Comparison of ENCODE assay signal across 8 cellular contexts in genomic region chr21:33948951-33949444, GRCh38. TPM values are rescaled to one million over a fixed set of nuclear protein-coding genes. Genes with fewer than 3 reads are reported as not detected.
DNase-seq lines count a peak whose midpoint lies in the region; ATAC-seq and TF ChIP-seq lines count a peak whose summit lies in the region.

No MANE protein-coding gene starts in this region.

- ATAC-seq in gastroesophageal sphincter (no peak), GM19023 (IDR thresholded peaks at IDR 0.05; ENCODE audit: unreplicated experiment) (no peak)
- no peak for ATAC-seq in stimulated activated naive B cell treated with anti-CD40 and anti-IgM and Interleukin-4, amounts not matched to agents 10 μg/mL and 1 μg/mL and 100 μg/mL, for 72 hours (replicated peaks)

- peaks cover 42 to 58% of the 10 kb centered on the region in 2 donors for H3K4me1 Mint-ChIP-seq in stimulated activated naive B cell treated with anti-CD40 and anti-IgM and Interleukin-4, amounts not matched to agents 10 μg/mL and 1 μg/mL and 100 μg/mL, for 72 hours

- H3K4me1 ChIP-seq in gastroesophageal sphincter, result peaks cover 5 to 27% (median 16%) of the 10 kb centered on the region in 3 donors

- H3K9me3 Mint-ChIP-seq in stimulated activated naive B cell treated with anti-CD40 and anti-IgM and Interleukin-4, amounts not matched to agents 10 μg/mL and 1 μg/mL and 100 μg/mL, for 72 hours, result peaks cover 4 to 14% of the 10 kb centered on the region in 2 donors

- 0 out of 2 replicates have a peak overlapping the region, but pooled peaks have one; percentile 8 for H3K27ac ChIP-seq in SU-DHL-6 (ENCODE audit: low read depth, low read length)
- H3K27ac ChIP-seq in gastroesophageal sphincter, result peak overlapping the region in 3 of 4 donors; percentile 79 to 89 (median 80)

- peak overlapping the region; percentile 94 for H3K27ac Mint-ChIP-seq in stimulated activated naive B cell treated with anti-CD40 and anti-IgM and Interleukin-4, amounts not matched to agents 10 μg/mL and 1 μg/mL and 100 μg/mL, for 72 hours

- WGBS in gastroesophageal sphincter (ENCODE audit: low coverage in 1 of 2), 2 donors, result 14% methylated on average over 1 of the region's 9 CpGs; no CpG with 5 or more reads in 1 of the 2 donors

- H2AFZ ChIP-seq in SU-DHL-6 (ENCODE audit: low read depth, low read length, severe bottlenecking), result peak overlapping the region; percentile 72

- H3K27me3 ChIP-seq in SU-DHL-6 (ENCODE audit: low read length) (no peaks in the 10 kb centered on the region), gastroesophageal sphincter (no peaks in the 10 kb centered on the region)

- H3K36me3 ChIP-seq in SU-DHL-6 (ENCODE audit: low read length) (no peaks in the 10 kb centered on the region; the same call in 1 of the 2 replicates), gastroesophageal sphincter (no peaks in the 10 kb centered on the region)

- H3K36me3 Mint-ChIP-seq in stimulated activated naive B cell treated with anti-CD40 and anti-IgM and Interleukin-4, amounts not matched to agents 10 μg/mL and 1 μg/mL and 100 μg/mL, for 72 hours, result no peaks in the 10 kb centered on the region

- TF ChIP-seq CTCF in SU-DHL-6 (IDR thresholded peaks at IDR 0.05; ENCODE audit: insufficient read depth, low read length, poor library complexity, severe bottlenecking) (no peak), gastroesophageal sphincter (IDR thresholded peaks at IDR 0.05) (no peak)

- no peaks in the 10 kb centered on the region for H3K9me3 ChIP-seq in SU-DHL-6 (ENCODE audit: insufficient read depth, low read length)
- H3K9me3 ChIP-seq in gastroesophageal sphincter, result no peaks in the 10 kb centered on the region

- H3K4me3 ChIP-seq in SU-DHL-6 (ENCODE audit: insufficient read depth, low read length, poor library complexity, severe bottlenecking) (no peak overlapping the region), gastroesophageal sphincter (no peak overlapping the region)

- DNase-seq in DMS53 (lab: John Stamatoyannopoulos, UW) (peak; percentile 10), DMS53 treated with DMSO at 0.1 percent for 48 hours (lab: John Stamatoyannopoulos, UW; ENCODE audit: unreplicated experiment) (no peak), NCI-H524 treated with DMSO at 0.1 percent for 48 hours (lab: John Stamatoyannopoulos, UW) (no peak), erythroblast (lab: John Stamatoyannopoulos, UW) (no peak)
- no peak for DNase-seq in stimulated activated naive B cell treated with anti-CD40 and anti-IgM and Interleukin-4, amounts not matched to agents 10 μg/mL and 1 μg/mL and 100 μg/mL, for 72 hours

- no peaks in the 10 kb centered on the region for H3K9me2 ChIP-seq in SU-DHL-6 (replicated peaks; ENCODE audit: insufficient read depth, low read length)

- no peak overlapping the region for H3K9ac ChIP-seq in SU-DHL-6 (ENCODE audit: low read length)

- H3K79me2 ChIP-seq in SU-DHL-6 (ENCODE audit: insufficient read depth, low read length), result no peaks in the 10 kb centered on the region

- H3K4me3 Mint-ChIP-seq in stimulated activated naive B cell treated with anti-CD40 and anti-IgM and Interleukin-4, amounts not matched to agents 10 μg/mL and 1 μg/mL and 100 μg/mL, for 72 hours, result peak overlapping the region; percentile 71 to 77

- H4K20me1 ChIP-seq in SU-DHL-6 (ENCODE audit: low read depth, low read length), result no peaks in the 10 kb centered on the region

- no peaks in the 10 kb centered on the region for H3K27me3 Mint-ChIP-seq in stimulated activated naive B cell treated with anti-CD40 and anti-IgM and Interleukin-4, amounts not matched to agents 10 μg/mL and 1 μg/mL and 100 μg/mL, for 72 hours

- TF ChIP-seq EP300 in gastroesophageal sphincter (IDR thresholded peaks at IDR 0.05), result no peak

- peak overlapping the region; percentile 17 for H3K4me2 ChIP-seq in SU-DHL-6 (ENCODE audit: low read depth, low read length, poor library complexity, severe bottlenecking)

- no peaks in the 10 kb centered on the region for H3F3A ChIP-seq in SU-DHL-6 (ENCODE audit: insufficient read depth)

- TF ChIP-seq POLR2A in gastroesophageal sphincter (IDR thresholded peaks at IDR 0.05) (no peak), erythroblast (IDR thresholded peaks at IDR 0.05; ENCODE audit: low read length) (no peak)

RNA-seq across cellular contexts. Expression of gene ATP5PO, which starts 33.4 kb away (rescaled TPM):
- total RNA-seq in gastroesophageal sphincter, result 100 to 1,000 TPM; 133 to 311 (median 214) TPM
